Comparison of ENCODE assay signal across 12 cellular contexts in the genomic region with DNA sequence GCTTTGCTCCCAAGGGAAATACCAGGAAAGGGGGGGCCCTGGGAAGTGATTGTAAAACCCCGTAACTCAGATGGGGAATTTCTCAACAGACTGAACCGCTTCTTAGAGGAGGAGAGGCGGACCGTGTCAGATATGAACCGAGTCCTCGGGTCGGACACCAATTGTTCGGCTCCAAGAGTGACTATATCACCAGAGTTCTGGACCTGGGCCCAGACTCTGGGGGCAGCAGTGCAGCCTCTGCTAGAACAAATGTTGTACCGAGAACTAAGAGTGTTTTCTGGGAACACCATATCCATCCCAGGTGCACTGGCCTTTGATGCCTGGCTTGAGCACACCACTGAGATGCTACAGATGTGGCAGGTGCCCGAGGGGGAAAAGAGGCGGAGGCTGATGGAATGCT. TPM values are rescaled to one million over a fixed set of nuclear protein-coding genes. Genes with fewer than 3 reads are reported as not detected.
"Had no signal": no experiment of that assay in that cellular context is flagged by ENCODE, and none has a peak within 500 bp of the region (broad histone marks: within the 10 kb centered on the region; RNA-seq: fewer than 3 reads in every experiment).

No MANE protein-coding gene starts in this region.

- H3K9me3 Mint-ChIP-seq: activated T-cell treated with anti-CD3 and anti-CD28 coated beads, Interleukin-2, amount 50 U/mL, for 72 hours had no signal

- H3K9me3 ChIP-seq: heart left ventricle, neutrophil, right atrium auricular region, tibial nerve had no signal

- H3K4me3 Mint-ChIP-seq: activated T-cell treated with anti-CD3 and anti-CD28 coated beads, Interleukin-2, amount 50 U/mL, for 72 hours had no signal

- H3K27me3 ChIP-seq: right atrium auricular region had no signal

- H3K27ac Mint-ChIP-seq: activated T-cell treated with anti-CD3 and anti-CD28 coated beads, Interleukin-2, amount 50 U/mL, for 72 hours had no signal

- H3K27ac ChIP-seq: heart left ventricle, neutrophil, right atrium auricular region, skin epidermis, tibial nerve had no signal

- DNase-seq: activated CD4-positive, alpha-beta T cell treated with anti-CD3 and anti-CD28 coated beads, Interleukin-2, amount 50 U/mL, for 48 hours; activated CD4-positive, CD25-positive, alpha-beta regulatory T cell treated with anti-CD3 and anti-CD28 coated beads, Interleukin-2, amount 50 U/mL, for 72 hours; activated naive CD4-positive, alpha-beta T cell treated with Interleukin-2 at 50 U/mL for 16 hours; activated T-cell treated with anti-CD3 and anti-CD28 coated beads, Interleukin-2, amount 50 U/mL, for 72 hours; foreskin melanocyte; islet precursor cell had no signal

- H3K36me3 ChIP-seq: heart left ventricle, neutrophil, right atrium auricular region, tibial nerve had no signal

- ATAC-seq: activated T-cell treated with anti-CD3 and anti-CD28 coated beads, Interleukin-2, amount 50 U/mL, for 72 hours had no signal

RNA-seq across cellular contexts. Expression of gene PNMA3, which starts 1.0 kb away (rescaled TPM):
- total RNA-seq: endothelial cell of umbilical vein had no signal
- polyA plus RNA-seq: endothelial cell of umbilical vein had no signal
